15 cellular contexts compared by ENCODE assay signal in genomic region chr16:56257260-56257659, GRCh38.
DNase-seq lines count a peak whose midpoint lies in the region; ATAC-seq, FAIRE-seq and TF ChIP-seq lines count a peak whose summit lies in the region.
"Had no signal": no experiment of that assay in that cellular context is flagged by ENCODE, and none has a peak within 500 bp of the region (broad histone marks: within the 10 kb centered on the region; RNA-seq: fewer than 3 reads in every experiment).

No MANE protein-coding gene starts in this region.

- no peak for TF ChIP-seq RAD21 in Ishikawa (IDR thresholded peaks at IDR 0.05; ENCODE audit: low read depth)

- no peak for TF ChIP-seq POLR2A in heart left ventricle (IDR thresholded peaks at IDR 0.05)

- peak in 3 of 4 donors; percentile 13 to 35 (median 27) for ATAC-seq in heart left ventricle
- no peak for ATAC-seq in GM21515 (IDR thresholded peaks at IDR 0.05; ENCODE audit: unreplicated experiment)
- ATAC-seq in activated CD4-positive, CD25-positive, alpha-beta regulatory T cell treated with anti-CD3 and anti-CD28 coated beads, Interleukin-2, amount 50 U/mL, for 24 hours: no peak

- WGBS in heart left ventricle, 4 donors: 43 to 52% (median 49%) methylated on average over 5 of the region's 5 CpGs

- H3K4me3 ChIP-seq in heart left ventricle (no peak overlapping the region), skeletal muscle tissue (ENCODE audit: low read length in 3 of 3) (no peak overlapping the region)
- H3K4me3 ChIP-seq: adrenal gland; BLaER1 treated with 17β-estradiol and CSF1 and Interleukin-3, amounts not matched to agents 10 nM and 100 nM had no signal

- H3K27ac ChIP-seq in heart left ventricle (peak overlapping the region in 9 of 12 donors; percentile 6 to 89 (median 55)), skeletal muscle tissue (ENCODE audit: low read depth, low read length) (peak overlapping the region; percentile 37)
- H3K27ac ChIP-seq: adrenal gland; BLaER1 treated with 17β-estradiol and CSF1 and Interleukin-3, amounts not matched to agents 10 nM and 100 nM had no signal

- no peaks in the 10 kb centered on the region for H3K9me3 ChIP-seq in heart left ventricle
- no peaks in the 10 kb centered on the region for H3K9me3 ChIP-seq in skeletal muscle tissue (ENCODE audit: control insufficient read depth in 3 of 3, low read length in 3 of 3)
- H3K9me3 ChIP-seq: adrenal gland had no signal

- intact Hi-C loops in heart left ventricle (cut with DNase I): loop anchor here in 2 of 10 donors (5.0 to 10.0 kb wide), 2 partner anchors 62 to 65 kb away; partner anchors contain the start of gene GNAO1 (in 2 of the 2)

- no peak for FAIRE-seq in HTR-8/SVneo (lab: Jason Lieb, UNC)

- H3K9ac ChIP-seq in skeletal muscle tissue (ENCODE audit: low read depth in 1 of 3, low read length in 3 of 3): no peak overlapping the region
- H3K9ac ChIP-seq: BLaER1 treated with 17β-estradiol and CSF1 and Interleukin-3, amounts not matched to agents 10 nM and 100 nM had no signal

- no peak for TF ChIP-seq EP300 in Ishikawa (IDR thresholded peaks at IDR 0.05; ENCODE audit: borderline replicate concordance)

- H3K36me3 ChIP-seq in heart left ventricle: no peaks in the 10 kb centered on the region
- no peaks in the 10 kb centered on the region for H3K36me3 ChIP-seq in skeletal muscle tissue (ENCODE audit: control insufficient read depth in 3 of 3, insufficient read depth in 3 of 3, low read length in 3 of 3)
- H3K36me3 ChIP-seq: adrenal gland; BLaER1 treated with 17β-estradiol and CSF1 and Interleukin-3, amounts not matched to agents 10 nM and 100 nM had no signal

- peaks cover 0 to 72% (median 39%) of the 10 kb centered on the region in 12 donors for H3K4me1 ChIP-seq in heart left ventricle
- peaks cover 19 to 20% (median 19%) of the 10 kb centered on the region in 3 donors for H3K4me1 ChIP-seq in skeletal muscle tissue (ENCODE audit: control insufficient read depth in 3 of 3, insufficient read depth in 3 of 3, low read length in 3 of 3)
- H3K4me1 ChIP-seq: adrenal gland had no signal

- no peak for TF ChIP-seq CTCF in heart left ventricle (IDR thresholded peaks at IDR 0.05)

- peak; percentile 15 for DNase-seq in NCI-H446 treated with DMSO at 0.1 percent for 48 hours (lab: John Stamatoyannopoulos, UW)
- DNase-seq in heart left ventricle: peak; percentile 68 to 90 (median 75)
- DNase-seq in HTR-8/SVneo (ENCODE audit: insufficient read length, low spot score): no peak
- no peak for DNase-seq in activated T-cell treated with anti-CD3 and anti-CD28 coated beads, Interleukin-2, amount 50 U/mL, for 48 hours
- DNase-seq: activated T-cell treated with anti-CD3 and anti-CD28 coated beads, Interleukin-2, amount 50 U/mL, for 1 hour; HFFc6; NCI-H1436; stimulated activated CD4-positive, alpha-beta T cell treated with anti-CD3 and anti-CD28 coated beads, Interleukin-4, amount 100 ng/mL, for 4 hours; stimulated activated naive CD4-positive, alpha-beta T cell had no signal

- no peaks in the 10 kb centered on the region for H3K27me3 ChIP-seq in heart left ventricle
- peaks cover 0 to 4% (median 0%) of the 10 kb centered on the region in 3 donors for H3K27me3 ChIP-seq in skeletal muscle tissue (ENCODE audit: control insufficient read depth in 3 of 3, insufficient read depth in 3 of 3, low read length in 3 of 3)
- H3K27me3 ChIP-seq: adrenal gland; BLaER1 treated with 17β-estradiol and CSF1 and Interleukin-3, amounts not matched to agents 10 nM and 100 nM had no signal

TF ChIP-seq in Ishikawa, 13 proteins besides CTCF, POLR2A, EP300 and RAD21:
- TF ChIP-seq CEBPB (IDR thresholded peaks at IDR 0.05): no peak
- TF ChIP-seq USF1 (IDR thresholded peaks at IDR 0.05): peak; percentile 48; the same call in 1 of the 2 replicates

Comparison
In these comparisons a context has a peak if more than half of its experiments do, and no peak if none do; other contexts are left out.
1. DNase-seq: peak in NCI-H446 treated with DMSO at 0.1 percent for 48 hours (single experiment) and heart left ventricle (5 of 5); none in HTR-8/SVneo (single experiment) and activated T-cell treated with anti-CD3 and anti-CD28 coated beads, Interleukin-2, amount 50 U/mL, for 48 hours (0 of 2).
2. ATAC-seq: peak in heart left ventricle (3 of 4); none in GM21515 (single experiment) and activated CD4-positive, CD25-positive, alpha-beta regulatory T cell treated with anti-CD3 and anti-CD28 coated beads, Interleukin-2, amount 50 U/mL, for 24 hours (0 of 2).